8 cellular contexts compared by ENCODE assay signal in the genomic region with DNA sequence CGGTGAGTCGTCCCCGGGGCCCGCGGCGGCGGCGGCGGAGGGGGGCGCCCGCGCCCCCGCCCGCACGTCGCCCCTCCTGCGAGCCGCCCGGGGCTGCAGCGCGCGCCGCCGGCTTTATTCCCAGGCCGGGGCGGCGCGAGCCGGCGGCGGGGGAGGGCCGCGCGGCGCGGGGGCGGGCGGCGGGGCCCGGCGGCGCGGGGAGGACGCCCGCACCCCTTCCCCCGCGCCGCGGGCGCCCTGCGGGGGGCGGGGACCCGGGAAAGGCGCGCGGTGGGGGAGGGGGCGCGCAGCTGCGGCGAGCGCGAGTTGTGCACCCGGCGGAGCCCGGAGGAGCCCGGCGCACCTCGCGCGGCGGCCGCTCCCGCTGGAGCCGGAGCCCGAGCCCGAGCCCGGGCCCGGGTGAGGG. TPM values are rescaled to one million over a fixed set of nuclear protein-coding genes. Genes with fewer than 3 reads are reported as not detected.
A peak's percentile ranks its signal among the peaks of the same experiment; 100 is the strongest.
DNase-seq lines count a peak whose midpoint lies in the region; ATAC-seq and TF ChIP-seq lines count a peak whose summit lies in the region.

No MANE protein-coding gene starts in this region.

- H3K36me3 ChIP-seq in HAP-1 (replicated peaks) (peaks cover 42% of the 10 kb centered on the region), ectodermal cell (ENCODE audit: control insufficient read depth, insufficient read depth, low read length) (peaks cover 24% of the 10 kb centered on the region), muscle layer of colon (ENCODE audit: insufficient read depth, low read length) (peaks cover 7% of the 10 kb centered on the region)

- H3K4me1 ChIP-seq in HAP-1 (peaks cover 13% of the 10 kb centered on the region), ectodermal cell (ENCODE audit: control insufficient read depth, insufficient read depth, low read length) (peaks cover 37% of the 10 kb centered on the region), muscle layer of colon (ENCODE audit: insufficient read depth, low read length) (peaks cover 11% of the 10 kb centered on the region)

- no peak overlapping the region for H3K27ac Mint-ChIP-seq in activated T-helper 2 cell treated with anti-CD3 and anti-CD28 coated beads, Interferon-gamma antibody, Interleukin-2, Interleukin-4, amounts not matched to agents 10 μg/mL and 5 μg/mL and 100 μg/mL, durations not matched to agents 14 hours and 24 hours and 36 hours

- DNase-seq in GM10266 (ENCODE audit: extremely low spot score): peak; percentile 68
- peak in 1 of 2 experiments; percentile 57 for DNase-seq in HAP-1 (ENCODE audit: low spot score in 2 of 2)
- DNase-seq in OCI-M1 (lab: John Stamatoyannopoulos, UW): peak; percentile 63
- DNase-seq in posterior vena cava (ENCODE audit: low spot score): no peak
- no peak for DNase-seq in activated T-helper 2 cell treated with anti-CD3 and anti-CD28 coated beads, Interferon-gamma antibody, Interleukin-2, Interleukin-4, amounts not matched to agents 10 μg/mL and 5 μg/mL and 100 μg/mL, durations not matched to agents 14 hours and 24 hours and 36 hours (ENCODE audit: low spot score)

- H3K4me3 ChIP-seq in HAP-1: peak overlapping the region; percentile 91
- peak overlapping the region; percentile 94 for H3K4me3 ChIP-seq in ectodermal cell (ENCODE audit: insufficient read depth, low read depth, low read length)
- H3K4me3 ChIP-seq in muscle layer of colon (ENCODE audit: low read depth in 1 of 2, low read length in 2 of 2): peak overlapping the region; percentile 58 to 66

- intact Hi-C loops in posterior vena cava (cut with DNase I): no loop called here
- intact Hi-C loops in activated T-helper 2 cell treated with anti-CD3 and anti-CD28 coated beads, Interferon-gamma antibody, Interleukin-2, Interleukin-4, amounts not matched to agents 10 μg/mL and 5 μg/mL and 100 μg/mL, durations not matched to agents 14 hours and 24 hours and 36 hours (cut with micrococcal nuclease): loop anchor here (5.0 kb wide), 2 partner anchors 40 to 55 kb away; no protein-coding TSS in a partner anchor

- no peak for ATAC-seq in GM19395 (IDR thresholded peaks at IDR 0.05; ENCODE audit: unreplicated experiment)

- H3K36me3 Mint-ChIP-seq in activated T-helper 2 cell treated with anti-CD3 and anti-CD28 coated beads, Interferon-gamma antibody, Interleukin-2, Interleukin-4, amounts not matched to agents 10 μg/mL and 5 μg/mL and 100 μg/mL, durations not matched to agents 14 hours and 24 hours and 36 hours (ENCODE audit: low read depth): peaks cover 38% of the 10 kb centered on the region

- H3K9ac ChIP-seq in muscle layer of colon (ENCODE audit: low read length): no peak overlapping the region

- no peaks in the 10 kb centered on the region for H3K27me3 Mint-ChIP-seq in activated T-helper 2 cell treated with anti-CD3 and anti-CD28 coated beads, Interferon-gamma antibody, Interleukin-2, Interleukin-4, amounts not matched to agents 10 μg/mL and 5 μg/mL and 100 μg/mL, durations not matched to agents 14 hours and 24 hours and 36 hours (ENCODE audit: low read depth)

- H3K4me3 Mint-ChIP-seq in activated T-helper 2 cell treated with anti-CD3 and anti-CD28 coated beads, Interferon-gamma antibody, Interleukin-2, Interleukin-4, amounts not matched to agents 10 μg/mL and 5 μg/mL and 100 μg/mL, durations not matched to agents 14 hours and 24 hours and 36 hours (ENCODE audit: low read depth): no peak overlapping the region

- no peak for TF ChIP-seq CTCF in GM10266 (IDR thresholded peaks at IDR 0.05; ENCODE audit: control insufficient read depth, insufficient read depth, low read depth, missing control alignments)

- in situ Hi-C loops in HAP-1 (cut with MboI; ENCODE audit: low sequenced_read_pairs): no loop called here

- WGBS in ectodermal cell, 2 experiments: 1% methylated on average over 78 of the region's 78 CpGs

- H3K27ac ChIP-seq in ectodermal cell (ENCODE audit: insufficient read depth, low read depth, low read length, poor library complexity, severe bottlenecking) (peak overlapping the region; percentile 80), muscle layer of colon (ENCODE audit: low read depth, low read length) (peak overlapping the region; percentile 41)

- H3K9me3 ChIP-seq in HAP-1 (no peaks in the 10 kb centered on the region), ectodermal cell (ENCODE audit: control insufficient read depth, low read length) (no peaks in the 10 kb centered on the region), muscle layer of colon (ENCODE audit: low read length) (no peaks in the 10 kb centered on the region)

- H3K9me3 Mint-ChIP-seq in activated T-helper 2 cell treated with anti-CD3 and anti-CD28 coated beads, Interferon-gamma antibody, Interleukin-2, Interleukin-4, amounts not matched to agents 10 μg/mL and 5 μg/mL and 100 μg/mL, durations not matched to agents 14 hours and 24 hours and 36 hours: no peaks in the 10 kb centered on the region

- H3K4me1 Mint-ChIP-seq in activated T-helper 2 cell treated with anti-CD3 and anti-CD28 coated beads, Interferon-gamma antibody, Interleukin-2, Interleukin-4, amounts not matched to agents 10 μg/mL and 5 μg/mL and 100 μg/mL, durations not matched to agents 14 hours and 24 hours and 36 hours (ENCODE audit: low read depth): peaks cover 43% of the 10 kb centered on the region

- H3K27me3 ChIP-seq in HAP-1 (ENCODE audit: low read depth) (no peaks in the 10 kb centered on the region), ectodermal cell (ENCODE audit: control insufficient read depth, insufficient read depth, low read length, poor library complexity, severe bottlenecking) (no peaks in the 10 kb centered on the region), muscle layer of colon (ENCODE audit: control insufficient read depth in 1 of 2, insufficient read depth in 2 of 2, low read length in 2 of 2) (no peaks in the 10 kb centered on the region)

RNA-seq across cellular contexts. Expression of a gene that starts 0.6 kb away (rescaled TPM):
- polyA plus RNA-seq in ectodermal cell (2013, experiment 1 of 4): 2,104 TPM
- 1,893 TPM for polyA plus RNA-seq in ectodermal cell (2013, experiment 2 of 4)
- polyA plus RNA-seq in ectodermal cell (2013, experiment 3 of 4): 1,718 TPM
- polyA plus RNA-seq in ectodermal cell (2013, experiment 4 of 4): 1,821 TPM
- total RNA-seq in posterior vena cava: 10 to 100 TPM; 11.3 to 39.7 TPM
- 412 and 422 TPM in 2 replicates for total RNA-seq in activated T-helper 2 cell treated with anti-CD3 and anti-CD28 coated beads, Interferon-gamma antibody, Interleukin-2, Interleukin-4, amounts not matched to agents 10 μg/mL and 5 μg/mL and 100 μg/mL, durations not matched to agents 14 hours and 24 hours and 36 hours

RNA-seq across cellular contexts. Expression of a gene that starts 11.5 kb away (rescaled TPM):
- 9.8 TPM for polyA plus RNA-seq in ectodermal cell (2013, experiment 1 of 4)
- polyA plus RNA-seq in ectodermal cell (2013, experiment 2 of 4): 6.0 TPM
- 9.9 TPM for polyA plus RNA-seq in ectodermal cell (2013, experiment 3 of 4)
- 11.2 TPM for polyA plus RNA-seq in ectodermal cell (2013, experiment 4 of 4)
- 10 to 100 TPM; 19.0 to 24.5 TPM for total RNA-seq in posterior vena cava
- total RNA-seq in activated T-helper 2 cell treated with anti-CD3 and anti-CD28 coated beads, Interferon-gamma antibody, Interleukin-2, Interleukin-4, amounts not matched to agents 10 μg/mL and 5 μg/mL and 100 μg/mL, durations not matched to agents 14 hours and 24 hours and 36 hours: 16.6 and 17.3 TPM in 2 replicates

Comparison
In these comparisons a context has a peak if more than half of its experiments do, and no peak if none do; other contexts are left out.
1. DNase-seq: peak in GM10266 (single experiment) and OCI-M1 (single experiment); none in posterior vena cava (single experiment) and activated T-helper 2 cell treated with anti-CD3 and anti-CD28 coated beads, Interferon-gamma antibody, Interleukin-2, Interleukin-4, amounts not matched to agents 10 μg/mL and 5 μg/mL and 100 μg/mL, durations not matched to agents 14 hours and 24 hours and 36 hours (single experiment).
2. RNA of a gene that starts 0.6 kb away (total RNA-seq): 412 to 422 TPM in activated T-helper 2 cell treated with anti-CD3 and anti-CD28 coated beads, Interferon-gamma antibody, Interleukin-2, Interleukin-4, amounts not matched to agents 10 μg/mL and 5 μg/mL and 100 μg/mL, durations not matched to agents 14 hours and 24 hours and 36 hours; 11.3 to 39.7 TPM in posterior vena cava; every median in the first group is over 10 times any median in the second.
3. Peak in every context shown above with its lines, with median percentiles within 50 percentile points of each other: H3K4me3 ChIP-seq.